10 cellular contexts compared by ENCODE assay signal in genomic region chr15:57551717-57552677, GRCh38. TPM values are rescaled to one million over a fixed set of nuclear protein-coding genes. Genes with fewer than 3 reads are reported as not detected.
DNase-seq lines count a peak whose midpoint lies in the region; ATAC-seq and TF ChIP-seq lines count a peak whose summit lies in the region.
"Had no signal": no experiment of that assay in that cellular context is flagged by ENCODE, and none has a peak within 500 bp of the region (broad histone marks: within the 10 kb centered on the region; RNA-seq: fewer than 3 reads in every experiment).

No MANE protein-coding gene starts in this region.

- H3K4me1 ChIP-seq in cardiac muscle cell (ENCODE audit: low read depth) (peaks cover 48% of the 10 kb centered on the region), liver (ENCODE audit: control insufficient read depth in 4 of 4, insufficient read depth in 4 of 4, low read length in 3 of 4) (peaks cover 0 to 19% (median 7%) of the 10 kb centered on the region in 4 donors)
- H3K4me1 ChIP-seq: BLaER1 had no signal

- TF ChIP-seq RAD21 in liver (IDR thresholded peaks at IDR 0.05): no peak

- H3K36me3 ChIP-seq in cardiac muscle cell (peaks cover 32% of the 10 kb centered on the region), liver (ENCODE audit: control insufficient read depth in 4 of 4, insufficient read depth in 3 of 4, low read depth in 1 of 4, low read length in 3 of 4) (peaks cover 2 to 36% (median 17%) of the 10 kb centered on the region in 4 donors)
- H3K36me3 ChIP-seq: BLaER1 had no signal

- H3K36me3 Mint-ChIP-seq in effector memory CD8-positive, alpha-beta T cell (ENCODE audit: insufficient read depth): peaks cover 2% of the 10 kb centered on the region

- H3K4me3 ChIP-seq in cardiac muscle cell (no peak overlapping the region), liver (ENCODE audit: low read depth in 1 of 3, low read length in 3 of 3) (no peak overlapping the region)
- H3K4me3 ChIP-seq: BLaER1 had no signal

- intact Hi-C loops in Right ventricle myocardium inferior (cut with DNase I): loop anchor here (5.0 kb wide), 1 partner anchor 520 kb away; no protein-coding TSS in a partner anchor

- H3K9ac ChIP-seq in liver (ENCODE audit: low read depth in 1 of 2, low read length in 2 of 2): no peak overlapping the region
- H3K9ac ChIP-seq: BLaER1 had no signal

- no peak overlapping the region for H3K27ac Mint-ChIP-seq in effector memory CD8-positive, alpha-beta T cell

- H3K27me3 ChIP-seq in cardiac muscle cell (no peaks in the 10 kb centered on the region), liver (ENCODE audit: control insufficient read depth in 4 of 4, insufficient read depth in 4 of 4, low read length in 3 of 4) (no peaks in the 10 kb centered on the region)
- H3K27me3 ChIP-seq: BLaER1 had no signal

- no peak for ATAC-seq in Right ventricle myocardium inferior
- no peak for ATAC-seq in effector memory CD8-positive, alpha-beta T cell (replicated peaks)

- WGBS in liver: 79% methylated on average over 16 of the region's 16 CpGs

- H3K27me3 Mint-ChIP-seq in effector memory CD8-positive, alpha-beta T cell: peaks cover 47 to 68% of the 10 kb centered on the region in 2 donors

- peak; percentile 72 to 89 for DNase-seq in cardiac muscle cell (ENCODE audit: low read depth in 1 of 2, low spot score in 1 of 2)
- no peak for DNase-seq in Right ventricle myocardium inferior (ENCODE audit: missing footprints)
- DNase-seq in effector memory CD8-positive, alpha-beta T cell: no peak
- DNase-seq in nucleus accumbens (lab: John Stamatoyannopoulos, UW): no peak
- no peak for DNase-seq in cerebellar nuclear complex (lab: John Stamatoyannopoulos, UW)
- DNase-seq in stimulated activated CD4-positive, alpha-beta T cell treated with anti-CD3 and anti-CD28 coated beads, Interleukin-15, amount 100 ng/mL, for 24 hours: no peak
- DNase-seq: NCI-H2029 treated with DMSO at 0.1 percent for 48 hours had no signal

- no peak overlapping the region for H3K4me3 Mint-ChIP-seq in effector memory CD8-positive, alpha-beta T cell

- H3K9me3 Mint-ChIP-seq in effector memory CD8-positive, alpha-beta T cell: no peaks in the 10 kb centered on the region

- H3K9me3 ChIP-seq in cardiac muscle cell (ENCODE audit: low read depth) (no peaks in the 10 kb centered on the region), liver (ENCODE audit: control insufficient read depth in 4 of 4, low read length in 3 of 4) (no peaks in the 10 kb centered on the region)
- H3K9me3 ChIP-seq: BLaER1 had no signal

- no peaks in the 10 kb centered on the region for H3K4me1 Mint-ChIP-seq in effector memory CD8-positive, alpha-beta T cell (ENCODE audit: low read depth in 2 of 2)

- TF ChIP-seq CTCF in cardiac muscle cell (IDR thresholded peaks at IDR 0.05; ENCODE audit: low read depth, low read length) (no peak), liver (IDR thresholded peaks at IDR 0.05; ENCODE audit: low read depth, low read length, missing input control) (no peak)

- H3K27ac ChIP-seq in cardiac muscle cell (peak overlapping the region; percentile 97), cingulate gyrus (ENCODE audit: low read depth, low read length) (peak overlapping the region; percentile 33), liver (ENCODE audit: low read depth in 1 of 2, low read length in 2 of 2) (peak overlapping the region; percentile 26 to 70)
- H3K27ac ChIP-seq: BLaER1 had no signal

TF ChIP-seq in liver, 16 proteins besides CTCF, POLR2A, EP300 and RAD21:
- TF ChIP-seq SP1 (IDR thresholded peaks at IDR 0.05) (no peak), NR2F2 (IDR thresholded peaks at IDR 0.05) (peak; percentile 56)
TF ChIP-seq in liver: peak in this region for 1.

RNA-seq across cellular contexts. Expression of gene MYZAP, which starts 39.7 kb away (rescaled TPM):
- total RNA-seq in cardiac muscle cell (103 and 143 TPM in 2 replicates), Right ventricle myocardium inferior (869 TPM), liver (1 to 10 TPM in 1 of 2 donors, under 1 TPM in 1; 0.50 to 1.8 TPM)
- polyA plus RNA-seq in cardiac muscle cell (175 and 230 TPM in 2 replicates), liver (1 to 10 TPM in 1 of 2 donors, under 1 TPM in 1; 0.64 to 1.3 TPM)

Comparison
In these comparisons a context has a peak if more than half of its experiments do, and no peak if none do; other contexts are left out.
1. DNase-seq: peak in cardiac muscle cell (2 of 2); none in Right ventricle myocardium inferior (single experiment), effector memory CD8-positive, alpha-beta T cell (0 of 3), nucleus accumbens (0 of 56), cerebellar nuclear complex (0 of 2) and stimulated activated CD4-positive, alpha-beta T cell treated with anti-CD3 and anti-CD28 coated beads, Interleukin-15, amount 100 ng/mL, for 24 hours (single experiment).
2. H3K27ac ChIP-seq: peak in every context shown above with its lines; median percentile 97 in cardiac muscle cell; 48 in liver; 33 in cingulate gyrus.
3. RNA of gene MYZAP, which starts 39.7 kb away (total RNA-seq): 869 TPM in Right ventricle myocardium inferior (single experiment) and 103 to 143 TPM in cardiac muscle cell; 0.50 to 1.8 TPM in liver; every median in the first group is over 10 times any median in the second.